8 cellular contexts compared by ENCODE assay signal in the genomic region with DNA sequence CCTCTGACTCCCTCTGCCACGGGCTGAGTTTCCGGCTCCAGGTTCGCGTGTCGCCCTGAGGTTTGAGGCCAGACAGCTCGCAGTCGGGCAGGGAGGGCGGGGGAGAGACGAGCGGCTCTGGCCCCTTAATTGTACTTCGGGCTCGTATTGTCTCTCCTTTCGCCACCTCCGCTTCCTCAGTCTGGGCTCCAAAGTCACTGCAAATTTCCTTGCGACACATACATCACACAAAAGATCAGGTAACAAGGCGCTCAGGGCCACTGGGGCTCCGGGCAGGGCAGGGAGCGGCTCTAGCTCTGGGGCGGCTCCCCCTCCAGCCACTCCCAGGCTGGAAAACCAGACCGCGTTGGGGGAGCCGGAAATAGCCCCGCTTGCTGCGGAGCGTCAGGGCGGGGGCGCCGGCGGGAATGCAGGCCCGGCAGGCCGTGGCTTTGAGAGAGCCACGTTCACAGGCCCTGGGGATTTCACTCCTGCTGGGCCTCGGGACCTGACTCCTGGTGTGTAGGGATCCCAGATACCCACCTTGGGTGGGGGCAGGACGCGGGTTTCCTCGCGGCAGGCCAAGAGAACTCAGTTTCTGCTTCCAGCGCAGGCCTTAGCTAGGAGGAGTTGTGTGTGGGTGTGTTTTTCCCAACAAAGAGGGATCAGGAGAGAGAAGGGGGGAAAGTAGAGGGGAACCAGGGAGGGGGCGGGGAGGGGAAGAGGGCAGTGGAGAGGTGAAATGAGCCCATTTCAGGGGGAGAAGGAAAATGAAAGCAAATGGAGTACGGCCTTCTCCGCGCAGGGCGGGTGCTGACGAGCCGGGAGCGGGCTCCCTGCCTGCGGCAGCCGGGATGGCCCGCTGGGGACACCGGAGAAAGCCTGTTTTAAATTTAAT. TPM values are rescaled to one million over a fixed set of nuclear protein-coding genes. Genes with fewer than 3 reads are reported as not detected.
DNase-seq lines count a peak whose midpoint lies in the region; ATAC-seq lines count a peak whose summit lies in the region.

No MANE protein-coding gene starts in this region.

- H3K9ac ChIP-seq in BLaER1 treated with 17β-estradiol and CSF1 and Interleukin-3, amounts not matched to agents 10 nM and 100 nM = peak overlapping the region in 1 of 11 experiments; percentile 45; a peak in 2 of 22 replicates

- peak overlapping the region; percentile 63 for H3K27ac Mint-ChIP-seq in activated T-cell treated with anti-CD3 and anti-CD28 coated beads, Interleukin-2, amount 50 U/mL, for 72 hours
- peak overlapping the region; percentile 82 for H3K27ac Mint-ChIP-seq in stimulated activated effector memory CD8-positive, alpha-beta T cell treated with anti-CD3 and anti-CD28 coated beads, Interleukin-12 subunit alpha, Interleukin-12 subunit beta, amount 100 ng/mL, for 72 hours

- peaks cover 0 to 26% (median 7%) of the 10 kb centered on the region in 11 experiments; a peak in 13 of 22 replicates for H3K9me3 ChIP-seq in BLaER1 treated with 17β-estradiol and CSF1 and Interleukin-3, amounts not matched to agents 10 nM and 100 nM (replicated peaks in 1 of 11)

- no peak overlapping the region for H3K27ac ChIP-seq in BLaER1 treated with 17β-estradiol and CSF1 and Interleukin-3, amounts not matched to agents 10 nM and 100 nM

- H3K27me3 ChIP-seq in BLaER1 treated with 17β-estradiol and CSF1 and Interleukin-3, amounts not matched to agents 10 nM and 100 nM = peaks cover 100% of the 10 kb centered on the region in 11 experiments

- peak overlapping the region; percentile 92 to 94 for H3K4me3 Mint-ChIP-seq in activated T-cell treated with anti-CD3 and anti-CD28 coated beads, Interleukin-2, amount 50 U/mL, for 72 hours
- peak overlapping the region; percentile 86 for H3K4me3 Mint-ChIP-seq in stimulated activated effector memory CD8-positive, alpha-beta T cell treated with anti-CD3 and anti-CD28 coated beads, Interleukin-12 subunit alpha, Interleukin-12 subunit beta, amount 100 ng/mL, for 72 hours

- H3K36me3 ChIP-seq in BLaER1 treated with 17β-estradiol and CSF1 and Interleukin-3, amounts not matched to agents 10 nM and 100 nM = no peaks in the 10 kb centered on the region

- H3K9me3 Mint-ChIP-seq in activated T-cell treated with anti-CD3 and anti-CD28 coated beads, Interleukin-2, amount 50 U/mL, for 72 hours = no peaks in the 10 kb centered on the region
- no peaks in the 10 kb centered on the region for H3K9me3 Mint-ChIP-seq in stimulated activated effector memory CD8-positive, alpha-beta T cell treated with anti-CD3 and anti-CD28 coated beads, Interleukin-12 subunit alpha, Interleukin-12 subunit beta, amount 100 ng/mL, for 72 hours

- peaks cover 0 to 12% (median 6%) of the 10 kb centered on the region in 10 experiments; a peak in 8 of 20 replicates for H3K4me1 ChIP-seq in BLaER1 treated with 17β-estradiol and CSF1 and Interleukin-3, amounts not matched to agents 10 nM and 100 nM

- H3K4me2 ChIP-seq in BLaER1 treated with 17β-estradiol and CSF1 and Interleukin-3, amounts not matched to agents 10 nM and 100 nM = peak overlapping the region; percentile 25 to 98 (median 47); a peak in 21 of 22 replicates

- H3K27me3 Mint-ChIP-seq in activated T-cell treated with anti-CD3 and anti-CD28 coated beads, Interleukin-2, amount 50 U/mL, for 72 hours (ENCODE audit: low read depth) = peaks cover 90% of the 10 kb centered on the region

- DNase-seq in HuH-7 (ENCODE audit: low spot score) (peak; percentile 83), iPS-NIHi11 (ENCODE audit: low spot score) (peak; percentile 74), COR-L47 (lab: John Stamatoyannopoulos, UW) (no peak)
- DNase-seq in activated T-cell treated with anti-CD3 and anti-CD28 coated beads, Interleukin-2, amount 50 U/mL, for 72 hours = peak; percentile 37 to 39
- no peak for DNase-seq in stimulated activated effector memory CD8-positive, alpha-beta T cell treated with anti-CD3 and anti-CD28 coated beads, Interleukin-12 subunit alpha, Interleukin-12 subunit beta, amount 100 ng/mL, for 72 hours (ENCODE audit: low spot score in 2 of 2)

- peak overlapping the region in 6 of 10 experiments; percentile 15 to 48 (median 44); a peak in 9 of 20 replicates for H3K4me3 ChIP-seq in BLaER1 treated with 17β-estradiol and CSF1 and Interleukin-3, amounts not matched to agents 10 nM and 100 nM

- ATAC-seq in activated T-cell treated with anti-CD3 and anti-CD28 coated beads, Interleukin-2, amount 50 U/mL, for 72 hours (replicated peaks in 1 of 2) = peak; percentile 36 to 38
- ATAC-seq in stimulated activated effector memory CD8-positive, alpha-beta T cell treated with anti-CD3 and anti-CD28 coated beads, Interleukin-12 subunit alpha, Interleukin-12 subunit beta, amount 100 ng/mL, for 72 hours = peak; percentile 42
- ATAC-seq in GM21515 (IDR thresholded peaks at IDR 0.05; ENCODE audit: unreplicated experiment) = no peak
- no peak for ATAC-seq in HG02763 (IDR thresholded peaks at IDR 0.05; ENCODE audit: unreplicated experiment)

- H3K36me3 Mint-ChIP-seq in activated T-cell treated with anti-CD3 and anti-CD28 coated beads, Interleukin-2, amount 50 U/mL, for 72 hours (ENCODE audit: insufficient read depth in 2 of 2) = peaks cover 0 to 3% of the 10 kb centered on the region in 2 donors
- peaks cover 6% of the 10 kb centered on the region for H3K36me3 Mint-ChIP-seq in stimulated activated effector memory CD8-positive, alpha-beta T cell treated with anti-CD3 and anti-CD28 coated beads, Interleukin-12 subunit alpha, Interleukin-12 subunit beta, amount 100 ng/mL, for 72 hours

- peaks cover 58% of the 10 kb centered on the region for H3K4me1 Mint-ChIP-seq in activated T-cell treated with anti-CD3 and anti-CD28 coated beads, Interleukin-2, amount 50 U/mL, for 72 hours (ENCODE audit: low read depth)
- H3K4me1 Mint-ChIP-seq in stimulated activated effector memory CD8-positive, alpha-beta T cell treated with anti-CD3 and anti-CD28 coated beads, Interleukin-12 subunit alpha, Interleukin-12 subunit beta, amount 100 ng/mL, for 72 hours = peaks cover 66% of the 10 kb centered on the region

- H4K20me1 ChIP-seq in BLaER1 treated with 17β-estradiol and CSF1 and Interleukin-3, amounts not matched to agents 10 nM and 100 nM = peaks cover 0 to 95% (median 76%) of the 10 kb centered on the region in 11 experiments; a peak in 17 of 22 replicates

RNA-seq across cellular contexts. Expression of a gene that starts 4.4 kb away (rescaled TPM):
- not detected for total RNA-seq in activated T-cell treated with anti-CD3 and anti-CD28 coated beads, Interleukin-2, amount 50 U/mL, for 72 hours

RNA-seq across cellular contexts. Expression of a gene that starts 10.6 kb away (rescaled TPM):
- total RNA-seq in activated T-cell treated with anti-CD3 and anti-CD28 coated beads, Interleukin-2, amount 50 U/mL, for 72 hours = not detected

RNA-seq across cellular contexts. Expression of a gene that starts 13.2 kb away (rescaled TPM):
- not detected for total RNA-seq in activated T-cell treated with anti-CD3 and anti-CD28 coated beads, Interleukin-2, amount 50 U/mL, for 72 hours

RNA-seq across cellular contexts. Expression of a gene that starts 20.8 kb away (rescaled TPM):
- not detected for total RNA-seq in activated T-cell treated with anti-CD3 and anti-CD28 coated beads, Interleukin-2, amount 50 U/mL, for 72 hours

RNA-seq across cellular contexts. Expression of a gene that starts 22.6 kb away (rescaled TPM):
- not detected for total RNA-seq in activated T-cell treated with anti-CD3 and anti-CD28 coated beads, Interleukin-2, amount 50 U/mL, for 72 hours

Comparison
In these comparisons a context has a peak if more than half of its experiments do, and no peak if none do; other contexts are left out.
1. DNase-seq: peak in HuH-7 (single experiment), activated T-cell treated with anti-CD3 and anti-CD28 coated beads, Interleukin-2, amount 50 U/mL, for 72 hours (2 of 2) and iPS-NIHi11 (single experiment); none in stimulated activated effector memory CD8-positive, alpha-beta T cell treated with anti-CD3 and anti-CD28 coated beads, Interleukin-12 subunit alpha, Interleukin-12 subunit beta, amount 100 ng/mL, for 72 hours (0 of 2) and COR-L47 (single experiment).
2. ATAC-seq: peak in activated T-cell treated with anti-CD3 and anti-CD28 coated beads, Interleukin-2, amount 50 U/mL, for 72 hours (2 of 2) and stimulated activated effector memory CD8-positive, alpha-beta T cell treated with anti-CD3 and anti-CD28 coated beads, Interleukin-12 subunit alpha, Interleukin-12 subunit beta, amount 100 ng/mL, for 72 hours (single experiment); none in GM21515 (single experiment) and HG02763 (single experiment).